In genomic region chr15:82767163-82767829, GRCh38 we compare ENCODE assay signal across 32 cellular contexts. TPM values are rescaled to one million over a fixed set of nuclear protein-coding genes. Genes with fewer than 3 reads are reported as not detected.
"Had no signal": no experiment of that assay in that cellular context is flagged by ENCODE, and none has a peak within 500 bp of the region (broad histone marks: within the 10 kb centered on the region; RNA-seq: fewer than 3 reads in every experiment).

No MANE protein-coding gene starts in this region.

- H3K36me3 ChIP-seq: adrenal gland had no signal

- H3K27ac ChIP-seq: adrenal gland, PC-9, RWPE1 had no signal

- ATAC-seq: activated CD8-positive, alpha-beta T cell treated with anti-CD3 and anti-CD28 coated beads, Interleukin-2, amount 10 ng/mL, durations not matched to agents 7 days and 5 days; activated naive CD4-positive, alpha-beta T cell treated with anti-CD3 and anti-CD28 coated beads, Interleukin-2, amount 50 U/mL, for 72 hours; Right ventricle myocardium inferior had no signal

- H3K4me3 ChIP-seq: adrenal gland, PC-9 had no signal

- H3K9me3 ChIP-seq: adrenal gland had no signal

- DNase-seq: activated CD4-positive, alpha-beta T cell treated with anti-CD3 and anti-CD28 coated beads, Interleukin-2, amount 10 ng/mL, durations not matched to agents 7 days and 5 days; activated CD4-positive, alpha-beta T cell treated with anti-CD3 and anti-CD28 coated beads, Interleukin-2, amount 50 U/mL, for 48 hours; activated CD8-positive, alpha-beta T cell treated with anti-CD3 and anti-CD28 coated beads, Interleukin-2, amount 10 ng/mL, durations not matched to agents 7 days and 5 days; activated gamma-delta T cell treated with Interleukin-2 at 50 U/mL for 16 hours; activated naive CD4-positive, alpha-beta T cell treated with anti-CD3 and anti-CD28 coated beads for 36 hours; activated T-cell treated with anti-CD3 and anti-CD28 coated beads, Interleukin-2, amount 50 U/mL, for 24 hours; adrenal gland; caudate nucleus; cerebellar nuclear complex; Karpas-422; KBM-7; NCI-H1092; NCI-H1436 treated with DMSO at 0.1 percent for 48 hours; NCI-H1694 treated with DMSO at 0.1 percent for 48 hours; NCI-H2029; NCI-H510A; NCI-H526; NCI-H748 treated with DMSO at 0.1 percent for 48 hours; NK-92 treated with Interleukin-12 subunit alpha and Interleukin-12 subunit beta, amount 100 ng/mL, for 24 hours; PC-9; SIG-M5; SW 1271; T-helper 1 cell; T-helper 2 cell; T-helper 9 cell had no signal

- H3K27me3 ChIP-seq: adrenal gland had no signal

- H3K4me1 ChIP-seq: adrenal gland had no signal

RNA-seq across cellular contexts. Expression of gene FSD2, which starts 38.6 kb away (rescaled TPM):
- total RNA-seq: activated CD4-positive, alpha-beta T cell treated with anti-CD3 and anti-CD28 coated beads, Interleukin-2, amount 10 ng/mL, durations not matched to agents 7 days and 5 days; activated CD8-positive, alpha-beta T cell treated with anti-CD3 and anti-CD28 coated beads, Interleukin-2, amount 10 ng/mL, durations not matched to agents 7 days and 5 days; activated naive CD4-positive, alpha-beta T cell treated with anti-CD3 and anti-CD28 coated beads for 36 hours; activated naive CD4-positive, alpha-beta T cell treated with anti-CD3 and anti-CD28 coated beads, Interleukin-2, amount 50 U/mL, for 72 hours; activated T-helper 2 cell treated with anti-CD3 and anti-CD28 coated beads, Interferon-gamma antibody, Interleukin-2, Interleukin-4, amounts not matched to agents 10 μg/mL and 5 μg/mL and 100 μg/mL, durations not matched to agents 14 hours and 24 hours and 36 hours; adrenal gland; bronchial epithelial cell; MCF 10A; PC-9; SK-MEL-5 had no signal

RNA-seq across cellular contexts. Expression of gene AP3B2, which starts 57.6 kb away (rescaled TPM):
- total RNA-seq: activated CD8-positive, alpha-beta T cell treated with anti-CD3 and anti-CD28 coated beads, Interleukin-2, amount 10 ng/mL, durations not matched to agents 7 days and 5 days; activated T-helper 2 cell treated with anti-CD3 and anti-CD28 coated beads, Interferon-gamma antibody, Interleukin-2, Interleukin-4, amounts not matched to agents 10 μg/mL and 5 μg/mL and 100 μg/mL, durations not matched to agents 14 hours and 24 hours and 36 hours; bronchial epithelial cell; PC-9 had no signal
